In the genomic region with DNA sequence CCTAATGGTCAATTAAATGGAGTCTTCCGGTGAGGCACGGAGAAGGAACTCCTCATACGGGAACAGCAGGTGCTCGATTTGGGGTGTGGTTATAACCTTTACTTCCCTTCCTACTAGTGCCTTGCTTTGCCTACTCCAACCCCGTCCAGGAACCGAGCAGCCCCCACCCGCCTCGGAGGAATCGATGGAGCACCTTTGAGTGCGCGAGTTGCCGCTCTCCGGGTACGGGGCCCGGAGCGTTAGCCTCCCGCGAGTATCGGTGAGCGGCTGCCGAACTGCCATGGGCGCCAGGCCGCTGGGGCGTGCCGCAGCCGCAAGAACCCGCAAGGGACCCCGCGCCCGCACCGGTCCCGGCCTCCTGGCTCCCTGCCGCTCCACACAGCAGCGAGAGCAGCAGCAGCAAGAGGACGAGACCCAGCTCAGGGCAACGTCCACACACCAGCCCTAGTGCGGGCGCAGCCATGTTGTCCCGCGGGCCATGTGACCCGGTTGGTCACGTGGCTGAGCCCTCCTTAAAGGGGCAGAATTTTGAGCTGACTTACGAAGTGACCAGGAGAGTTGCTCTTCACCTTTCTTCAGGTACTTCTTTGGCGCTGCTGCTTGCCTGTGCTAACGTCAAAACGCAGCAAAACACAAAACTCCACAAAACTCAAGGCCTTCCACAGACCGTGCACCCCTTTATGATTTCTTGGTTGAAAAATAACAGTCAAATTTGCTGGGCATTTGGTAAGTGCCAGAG, we compare ENCODE assay signal across 1 cellular context.
TF ChIP-seq lines count a peak whose summit lies in the region.

Gene SUMF1 (minus strand): TSS at position 487 of the 739 bp plus-strand sequence. CDS start 24 bp downstream, at position 463.

TF ChIP-seq in HepG2, 621 proteins besides CTCF, POLR2A, EP300 and RAD21 (continued from another document and continues in another):
- TF ChIP-seq, protein P1, sequence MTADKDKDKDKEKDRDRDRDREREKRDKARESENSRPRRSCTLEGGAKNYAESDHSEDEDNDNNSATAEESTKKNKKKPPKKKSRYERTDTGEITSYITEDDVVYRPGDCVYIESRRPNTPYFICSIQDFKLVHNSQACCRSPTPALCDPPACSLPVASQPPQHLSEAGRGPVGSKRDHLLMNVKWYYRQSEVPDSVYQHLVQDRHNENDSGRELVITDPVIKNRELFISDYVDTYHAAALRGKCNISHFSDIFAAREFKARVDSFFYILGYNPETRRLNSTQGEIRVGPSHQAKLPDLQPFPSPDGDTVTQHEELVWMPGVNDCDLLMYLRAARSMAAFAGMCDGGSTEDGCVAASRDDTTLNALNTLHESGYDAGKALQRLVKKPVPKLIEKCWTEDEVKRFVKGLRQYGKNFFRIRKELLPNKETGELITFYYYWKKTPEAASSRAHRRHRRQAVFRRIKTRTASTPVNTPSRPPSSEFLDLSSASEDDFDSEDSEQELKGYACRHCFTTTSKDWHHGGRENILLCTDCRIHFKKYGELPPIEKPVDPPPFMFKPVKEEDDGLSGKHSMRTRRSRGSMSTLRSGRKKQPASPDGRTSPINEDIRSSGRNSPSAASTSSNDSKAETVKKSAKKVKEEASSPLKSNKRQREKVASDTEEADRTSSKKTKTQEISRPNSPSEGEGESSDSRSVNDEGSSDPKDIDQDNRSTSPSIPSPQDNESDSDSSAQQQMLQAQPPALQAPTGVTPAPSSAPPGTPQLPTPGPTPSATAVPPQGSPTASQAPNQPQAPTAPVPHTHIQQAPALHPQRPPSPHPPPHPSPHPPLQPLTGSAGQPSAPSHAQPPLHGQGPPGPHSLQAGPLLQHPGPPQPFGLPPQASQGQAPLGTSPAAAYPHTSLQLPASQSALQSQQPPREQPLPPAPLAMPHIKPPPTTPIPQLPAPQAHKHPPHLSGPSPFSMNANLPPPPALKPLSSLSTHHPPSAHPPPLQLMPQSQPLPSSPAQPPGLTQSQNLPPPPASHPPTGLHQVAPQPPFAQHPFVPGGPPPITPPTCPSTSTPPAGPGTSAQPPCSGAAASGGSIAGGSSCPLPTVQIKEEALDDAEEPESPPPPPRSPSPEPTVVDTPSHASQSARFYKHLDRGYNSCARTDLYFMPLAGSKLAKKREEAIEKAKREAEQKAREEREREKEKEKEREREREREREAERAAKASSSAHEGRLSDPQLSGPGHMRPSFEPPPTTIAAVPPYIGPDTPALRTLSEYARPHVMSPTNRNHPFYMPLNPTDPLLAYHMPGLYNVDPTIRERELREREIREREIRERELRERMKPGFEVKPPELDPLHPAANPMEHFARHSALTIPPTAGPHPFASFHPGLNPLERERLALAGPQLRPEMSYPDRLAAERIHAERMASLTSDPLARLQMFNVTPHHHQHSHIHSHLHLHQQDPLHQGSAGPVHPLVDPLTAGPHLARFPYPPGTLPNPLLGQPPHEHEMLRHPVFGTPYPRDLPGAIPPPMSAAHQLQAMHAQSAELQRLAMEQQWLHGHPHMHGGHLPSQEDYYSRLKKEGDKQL (CRISPR knock-in tag; IDR thresholded peaks at IDR 0.05; ENCODE audit: low read depth) = peak; percentile 65; the same call in 1 of the 2 replicates
- TF ChIP-seq ZBTB46 (CRISPR knock-in tag; IDR thresholded peaks at IDR 0.05; ENCODE audit: borderline replicate concordance) (0 out of 2 replicates have a peak, but pooled peaks have one; percentile 13), NFAT5 (CRISPR knock-in tag; IDR thresholded peaks at IDR 0.05) (no peak; the same call in 1 of the 2 replicates), ZNF543 (CRISPR knock-in tag; IDR thresholded peaks at IDR 0.05) (peak; percentile 90), HES4 (CRISPR knock-in tag; IDR thresholded peaks at IDR 0.05; ENCODE audit: borderline replicate concordance) (no peak; the same call in 1 of the 2 replicates), SMC3 (IDR thresholded peaks at IDR 0.05; ENCODE audit: low read length) (no peak), SATB2 (CRISPR knock-in tag; IDR thresholded peaks at IDR 0.05) (peak; percentile 53; the same call in 1 of the 2 replicates), JUNB (CRISPR knock-in tag; IDR thresholded peaks at IDR 0.05; ENCODE audit: borderline replicate concordance) (no peak), NFIC (IDR thresholded peaks at IDR 0.05; ENCODE audit: low read length) (peak; percentile 83), ATF7-NPFF (CRISPR knock-in tag; IDR thresholded peaks at IDR 0.05; ENCODE audit: low read depth) (peak; percentile 87; the same call in 1 of the 2 replicates), TEAD3 (CRISPR knock-in tag; optimal IDR thresholded peaks at IDR 0.05; ENCODE audit: borderline replicate concordance) (peak; percentile 36), ELF1 (CRISPR knock-in tag; IDR thresholded peaks at IDR 0.05) (no peak), SMAD9 (CRISPR knock-in tag; IDR thresholded peaks at IDR 0.05) (no peak), NFE2 (CRISPR knock-in tag; IDR thresholded peaks at IDR 0.05) (no peak), TEF (CRISPR knock-in tag; IDR thresholded peaks at IDR 0.05) (no peak), NR1H2 (CRISPR knock-in tag; IDR thresholded peaks at IDR 0.05; ENCODE audit: borderline replicate concordance, low read depth) (no peak), TRIM24 (CRISPR knock-in tag; IDR thresholded peaks at IDR 0.05) (no peak), U2AF1 (optimal IDR thresholded peaks at IDR 0.05; ENCODE audit: low read depth, low read length) (no peak), ETV6 (CRISPR knock-in tag; conservative IDR thresholded peaks at IDR 0.05) (peak; percentile 59; the same call in 1 of the 2 replicates), KMT2B (CRISPR knock-in tag; IDR thresholded peaks at IDR 0.05) (peak; percentile 93), ZNF746 (CRISPR knock-in tag; IDR thresholded peaks at IDR 0.05) (no peak), ZSCAN25 (CRISPR knock-in tag; IDR thresholded peaks at IDR 0.05) (0 out of 2 replicates have a peak, but pooled peaks have one; percentile 23), ZNF24 (IDR thresholded peaks at IDR 0.05) (no peak), GFI1 (CRISPR knock-in tag; IDR thresholded peaks at IDR 0.05; ENCODE audit: borderline replicate concordance) (peak; percentile 66; the same call in 1 of the 2 replicates), ZFP91 (CRISPR knock-in tag; IDR thresholded peaks at IDR 0.05; ENCODE audit: borderline replicate concordance) (peak; percentile 100), TGIF2 (CRISPR knock-in tag; IDR thresholded peaks at IDR 0.05) (peak; percentile 50; the same call in 1 of the 2 replicates), ZFY (CRISPR knock-in tag; IDR thresholded peaks at IDR 0.05) (peak; percentile 98)
- TF ChIP-seq, protein P2, sequence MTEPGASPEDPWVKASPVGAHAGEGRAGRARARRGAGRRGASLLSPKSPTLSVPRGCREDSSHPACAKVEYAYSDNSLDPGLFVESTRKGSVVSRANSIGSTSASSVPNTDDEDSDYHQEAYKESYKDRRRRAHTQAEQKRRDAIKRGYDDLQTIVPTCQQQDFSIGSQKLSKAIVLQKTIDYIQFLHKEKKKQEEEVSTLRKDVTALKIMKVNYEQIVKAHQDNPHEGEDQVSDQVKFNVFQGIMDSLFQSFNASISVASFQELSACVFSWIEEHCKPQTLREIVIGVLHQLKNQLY (CRISPR knock-in tag; IDR thresholded peaks at IDR 0.05) = no peak; the same call in 1 of the 2 replicates
- TF ChIP-seq, protein P3, sequence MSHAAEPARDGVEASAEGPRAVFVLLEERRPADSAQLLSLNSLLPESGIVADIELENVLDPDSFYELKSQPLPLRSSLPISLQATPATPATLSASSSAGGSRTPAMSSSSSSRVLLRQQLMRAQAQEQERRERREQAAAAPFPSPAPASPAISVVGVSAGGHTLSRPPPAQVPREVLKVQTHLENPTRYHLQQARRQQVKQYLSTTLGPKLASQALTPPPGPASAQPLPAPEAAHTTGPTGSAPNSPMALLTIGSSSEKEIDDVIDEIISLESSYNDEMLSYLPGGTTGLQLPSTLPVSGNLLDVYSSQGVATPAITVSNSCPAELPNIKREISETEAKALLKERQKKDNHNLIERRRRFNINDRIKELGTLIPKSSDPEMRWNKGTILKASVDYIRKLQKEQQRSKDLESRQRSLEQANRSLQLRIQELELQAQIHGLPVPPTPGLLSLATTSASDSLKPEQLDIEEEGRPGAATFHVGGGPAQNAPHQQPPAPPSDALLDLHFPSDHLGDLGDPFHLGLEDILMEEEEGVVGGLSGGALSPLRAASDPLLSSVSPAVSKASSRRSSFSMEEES (CRISPR knock-in tag; IDR thresholded peaks at IDR 0.05) = peak; percentile 97
- TF ChIP-seq, protein P4, sequence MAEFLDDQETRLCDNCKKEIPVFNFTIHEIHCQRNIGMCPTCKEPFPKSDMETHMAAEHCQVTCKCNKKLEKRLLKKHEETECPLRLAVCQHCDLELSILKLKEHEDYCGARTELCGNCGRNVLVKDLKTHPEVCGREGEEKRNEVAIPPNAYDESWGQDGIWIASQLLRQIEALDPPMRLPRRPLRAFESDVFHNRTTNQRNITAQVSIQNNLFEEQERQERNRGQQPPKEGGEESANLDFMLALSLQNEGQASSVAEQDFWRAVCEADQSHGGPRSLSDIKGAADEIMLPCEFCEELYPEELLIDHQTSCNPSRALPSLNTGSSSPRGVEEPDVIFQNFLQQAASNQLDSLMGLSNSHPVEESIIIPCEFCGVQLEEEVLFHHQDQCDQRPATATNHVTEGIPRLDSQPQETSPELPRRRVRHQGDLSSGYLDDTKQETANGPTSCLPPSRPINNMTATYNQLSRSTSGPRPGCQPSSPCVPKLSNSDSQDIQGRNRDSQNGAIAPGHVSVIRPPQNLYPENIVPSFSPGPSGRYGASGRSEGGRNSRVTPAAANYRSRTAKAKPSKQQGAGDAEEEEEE (CRISPR knock-in tag; IDR thresholded peaks at IDR 0.05; ENCODE audit: borderline replicate concordance) = no peak
- TF ChIP-seq, protein P5, sequence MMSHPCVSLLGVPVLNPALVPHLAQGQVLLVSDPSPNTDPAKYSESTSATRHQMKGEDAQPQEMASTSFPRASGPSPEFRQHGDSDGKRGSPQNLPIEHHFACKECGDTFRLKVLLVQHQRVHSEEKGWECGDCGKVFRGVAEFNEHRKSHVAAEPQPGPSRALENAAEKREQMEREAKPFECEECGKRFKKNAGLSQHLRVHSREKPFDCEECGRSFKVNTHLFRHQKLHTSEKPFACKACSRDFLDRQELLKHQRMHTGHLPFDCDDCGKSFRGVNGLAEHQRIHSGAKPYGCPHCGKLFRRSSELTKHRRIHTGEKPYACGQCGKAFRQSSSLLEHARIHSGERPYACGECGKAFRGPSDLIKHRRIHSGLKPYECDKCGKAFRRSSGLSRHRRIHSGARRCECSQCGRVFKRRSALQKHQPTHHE (CRISPR knock-in tag; IDR thresholded peaks at IDR 0.05; ENCODE audit: borderline replicate concordance) = peak; percentile 91
